ENCODE assay signal across 12 cellular contexts in genomic region chr9:121944741-121945191, GRCh38.
A peak's percentile ranks its signal among the peaks of the same experiment; 100 is the strongest.
DNase-seq lines count a peak whose midpoint lies in the region; ATAC-seq and TF ChIP-seq lines count a peak whose summit lies in the region.
"Had no signal": no experiment of that assay in that cellular context is flagged by ENCODE, and none has a peak within 500 bp of the region (broad histone marks: within the 10 kb centered on the region; RNA-seq: fewer than 3 reads in every experiment).

No MANE protein-coding gene starts in this region.

- H3K4me1 Mint-ChIP-seq in activated T-cell treated with anti-CD3 and anti-CD28 coated beads, Interleukin-2, amount 50 U/mL, for 72 hours (ENCODE audit: low read depth), result no peaks in the 10 kb centered on the region
- H3K4me1 Mint-ChIP-seq: activated CD8-positive, alpha-beta memory T cell treated with anti-CD3 and anti-CD28 coated beads, Interleukin-2, amount 10 ng/mL, durations not matched to agents 7 days and 5 days; activated naive CD8-positive, alpha-beta T cell treated with anti-CD3 and anti-CD28 coated beads, Interleukin-2, amount 10 ng/mL, durations not matched to agents 7 days and 5 days had no signal

- H3K4me1 ChIP-seq in HCT116 (ENCODE audit: control insufficient read depth in 1 of 2, insufficient read depth in 2 of 2, low read length in 2 of 2) (peaks cover 2 to 7% of the 10 kb centered on the region in 2 experiments; a peak in 1 of 4 replicates), gastroesophageal sphincter (no peaks in the 10 kb centered on the region)

- H3K9me3 Mint-ChIP-seq in activated T-cell treated with anti-CD3 and anti-CD28 coated beads, Interleukin-2, amount 50 U/mL, for 72 hours, result no peaks in the 10 kb centered on the region
- H3K9me3 Mint-ChIP-seq: activated naive CD8-positive, alpha-beta T cell treated with anti-CD3 and anti-CD28 coated beads, Interleukin-2, amount 10 ng/mL, durations not matched to agents 7 days and 5 days had no signal

- intact Hi-C loops in HCT116 (cut with micrococcal nuclease), result no loop called here

- POLR2A ChIA-PET in HCT116 (lab: Charles Lee), result interaction anchor here (1.2 kb wide), 1 partner anchor 11 kb away, joined by 3 read pairs; no protein-coding TSS in a partner anchor

- H3K36me3 Mint-ChIP-seq in activated T-cell treated with anti-CD3 and anti-CD28 coated beads, Interleukin-2, amount 50 U/mL, for 72 hours (ENCODE audit: insufficient read depth in 2 of 2), result no peaks in the 10 kb centered on the region
- H3K36me3 Mint-ChIP-seq: activated CD8-positive, alpha-beta memory T cell treated with anti-CD3 and anti-CD28 coated beads, Interleukin-2, amount 10 ng/mL, durations not matched to agents 7 days and 5 days; activated naive CD8-positive, alpha-beta T cell treated with anti-CD3 and anti-CD28 coated beads, Interleukin-2, amount 10 ng/mL, durations not matched to agents 7 days and 5 days had no signal

- H2AFZ ChIP-seq in HCT116 (ENCODE audit: low read depth, low read length, poor library complexity, severe bottlenecking), result no peak overlapping the region
- H2AFZ ChIP-seq: hepatocyte had no signal

- ATAC-seq in HCT116, result no peak
- ATAC-seq in activated T-cell treated with anti-CD3 and anti-CD28 coated beads, Interleukin-2, amount 50 U/mL, for 72 hours (replicated peaks in 1 of 2), result no peak
- ATAC-seq in gastroesophageal sphincter, result no peak
- ATAC-seq: activated CD8-positive, alpha-beta memory T cell treated with anti-CD3 and anti-CD28 coated beads, Interleukin-2, amount 10 ng/mL, durations not matched to agents 7 days and 5 days; Right ventricle myocardium inferior had no signal

- CTCF ChIA-PET in HCT116 (lab: Charles Lee), result no interaction called here

- BruUV-seq in HCT116 (replicated peaks; lab: Mats Ljungman, UMichigan), result no TSS peak

- no peaks in the 10 kb centered on the region for H3K9me2 ChIP-seq in HCT116 (ENCODE audit: insufficient read depth)

- H3K9ac ChIP-seq in HCT116 (ENCODE audit: low read length), result no peak overlapping the region

- DNase-seq in A172 (ENCODE audit: low spot score) (peak; percentile 56), HCT116 (ENCODE audit: low read depth, low spot score) (no peak), WERI-Rb-1 (peak; percentile 51), fibroblast of the aortic adventitia (ENCODE audit: low read depth) (peak; percentile 53), superior temporal gyrus (ENCODE audit: extremely low spot score) (no peak)
- no peak for DNase-seq in activated T-cell treated with anti-CD3 and anti-CD28 coated beads, Interleukin-2, amount 50 U/mL, for 72 hours
- DNase-seq in NK-92 treated with Interleukin-12 subunit alpha and Interleukin-12 subunit beta, amount 100 ng/mL, for 24 hours (lab: John Stamatoyannopoulos, UW), result no peak
- DNase-seq: activated CD8-positive, alpha-beta memory T cell treated with anti-CD3 and anti-CD28 coated beads, Interleukin-2, amount 10 ng/mL, durations not matched to agents 7 days and 5 days; activated naive CD8-positive, alpha-beta T cell treated with anti-CD3 and anti-CD28 coated beads, Interleukin-2, amount 10 ng/mL, durations not matched to agents 7 days and 5 days had no signal

- WGBS in gastroesophageal sphincter (ENCODE audit: low coverage in 1 of 2), 2 donors, result 70 to 92% methylated on average over 3 to 5 of the region's 5 CpGs

- TF ChIP-seq EP300 in gastroesophageal sphincter (IDR thresholded peaks at IDR 0.05), result no peak

- no peak overlapping the region for H3K4me3 Mint-ChIP-seq in activated T-cell treated with anti-CD3 and anti-CD28 coated beads, Interleukin-2, amount 50 U/mL, for 72 hours
- H3K4me3 Mint-ChIP-seq: activated CD8-positive, alpha-beta memory T cell treated with anti-CD3 and anti-CD28 coated beads, Interleukin-2, amount 10 ng/mL, durations not matched to agents 7 days and 5 days; activated naive CD8-positive, alpha-beta T cell treated with anti-CD3 and anti-CD28 coated beads, Interleukin-2, amount 10 ng/mL, durations not matched to agents 7 days and 5 days had no signal

- TF ChIP-seq RAD21 in HCT116 (IDR thresholded peaks at IDR 0.05; ENCODE audit: low read depth), result no peak

- peak overlapping the region; percentile 34 for H3K4me2 ChIP-seq in HCT116 (ENCODE audit: low read length)
- H3K4me2 ChIP-seq: hepatocyte had no signal

- no peak overlapping the region for H3K27ac Mint-ChIP-seq in activated T-cell treated with anti-CD3 and anti-CD28 coated beads, Interleukin-2, amount 50 U/mL, for 72 hours
- H3K27ac Mint-ChIP-seq: activated CD8-positive, alpha-beta memory T cell treated with anti-CD3 and anti-CD28 coated beads, Interleukin-2, amount 10 ng/mL, durations not matched to agents 7 days and 5 days; activated naive CD8-positive, alpha-beta T cell treated with anti-CD3 and anti-CD28 coated beads, Interleukin-2, amount 10 ng/mL, durations not matched to agents 7 days and 5 days had no signal

- H3K36me3 ChIP-seq in HCT116 (ENCODE audit: control insufficient read depth in 1 of 2, insufficient read depth in 2 of 2, low read length in 2 of 2), result no peaks in the 10 kb centered on the region
- H3K36me3 ChIP-seq in WERI-Rb-1, result no peaks in the 10 kb centered on the region
- peaks cover 0 to 32% of the 10 kb centered on the region in 2 donors for H3K36me3 ChIP-seq in gastroesophageal sphincter

- TF ChIP-seq POLR2A in HCT116 (IDR thresholded peaks at IDR 0.05; ENCODE audit: borderline replicate concordance, extremely low read depth, insufficient read depth, insufficient read length), result no peak
- no peak for TF ChIP-seq POLR2A in gastroesophageal sphincter (IDR thresholded peaks at IDR 0.05)

- H3K9me3 ChIP-seq in HCT116 (ENCODE audit: control insufficient read depth in 1 of 2, insufficient read depth in 1 of 2, low read depth in 1 of 2, low read length in 2 of 2) (no peaks in the 10 kb centered on the region), WERI-Rb-1 (ENCODE audit: severe bottlenecking) (no peaks in the 10 kb centered on the region), gastroesophageal sphincter (no peaks in the 10 kb centered on the region)

- H3K4me3 ChIP-seq in HCT116 (replicated peaks in 1 of 2; ENCODE audit: low read depth in 1 of 2, low read length in 2 of 2), result no peak overlapping the region
- no peak overlapping the region for H3K4me3 ChIP-seq in WERI-Rb-1 (ENCODE audit: low read depth, low read length)
- H3K4me3 ChIP-seq in fibroblast of the aortic adventitia (ENCODE audit: low read depth, low read length), result no peak overlapping the region
- no peak overlapping the region for H3K4me3 ChIP-seq in gastroesophageal sphincter
- H3K4me3 ChIP-seq: hepatocyte had no signal

- RAD21 ChIA-PET in HCT116 (lab: Charles Lee; ENCODE audit: low non-redundant PET in 1 of 2, low total read pairs in 2 of 2, uncharacterized antibody in 2 of 2, unreplicated experiment in 2 of 2), result no interaction called here

- TF ChIP-seq CTCF in HCT116 (IDR thresholded peaks at IDR 0.05 in 2 of 3, conservative IDR thresholded peaks at IDR 0.05 in 1 of 3; ENCODE audit: borderline replicate concordance in 1 of 3, insufficient read depth in 1 of 3, low read depth in 2 of 3, low read length in 2 of 3) (no peak), WERI-Rb-1 (IDR thresholded peaks at IDR 0.05; ENCODE audit: low read depth, low read length) (no peak), fibroblast of the aortic adventitia (IDR thresholded peaks at IDR 0.05; ENCODE audit: insufficient read depth, low read length) (no peak), gastroesophageal sphincter (IDR thresholded peaks at IDR 0.05) (no peak)

- no peaks in the 10 kb centered on the region for H3K79me2 ChIP-seq in HCT116 (ENCODE audit: insufficient read depth, low read length)
- H3K79me2 ChIP-seq: hepatocyte had no signal

- H4K20me1 ChIP-seq in HCT116 (ENCODE audit: insufficient read depth), result no peaks in the 10 kb centered on the region

- H3K27me3 ChIP-seq in HCT116 (ENCODE audit: insufficient read depth, low read length) (peaks cover 4% of the 10 kb centered on the region; the same call in 1 of the 2 replicates), WERI-Rb-1 (ENCODE audit: insufficient read depth, low read depth, severe bottlenecking) (no peaks in the 10 kb centered on the region), gastroesophageal sphincter (no peaks in the 10 kb centered on the region)
- H3K27me3 ChIP-seq: hepatocyte had no signal

- H3K27me3 Mint-ChIP-seq in activated T-cell treated with anti-CD3 and anti-CD28 coated beads, Interleukin-2, amount 50 U/mL, for 72 hours (ENCODE audit: low read depth), result no peaks in the 10 kb centered on the region
- H3K27me3 Mint-ChIP-seq: activated CD8-positive, alpha-beta memory T cell treated with anti-CD3 and anti-CD28 coated beads, Interleukin-2, amount 10 ng/mL, durations not matched to agents 7 days and 5 days had no signal

- no peak overlapping the region for H3K27ac ChIP-seq in HCT116 (ENCODE audit: low read depth, low read length)
- H3K27ac ChIP-seq in WERI-Rb-1, result no peak overlapping the region
- no peak overlapping the region for H3K27ac ChIP-seq in gastroesophageal sphincter
- H3K27ac ChIP-seq: hepatocyte had no signal

TF ChIP-seq in HCT116, 20 proteins besides CTCF, POLR2A, EP300 and RAD21:
- TF ChIP-seq CBX3 (IDR thresholded peaks at IDR 0.05; ENCODE audit: low read depth), result no peak
- TF ChIP-seq FOSL1 (IDR thresholded peaks at IDR 0.05; ENCODE audit: low read depth), result no peak
- TF ChIP-seq, protein P1, sequence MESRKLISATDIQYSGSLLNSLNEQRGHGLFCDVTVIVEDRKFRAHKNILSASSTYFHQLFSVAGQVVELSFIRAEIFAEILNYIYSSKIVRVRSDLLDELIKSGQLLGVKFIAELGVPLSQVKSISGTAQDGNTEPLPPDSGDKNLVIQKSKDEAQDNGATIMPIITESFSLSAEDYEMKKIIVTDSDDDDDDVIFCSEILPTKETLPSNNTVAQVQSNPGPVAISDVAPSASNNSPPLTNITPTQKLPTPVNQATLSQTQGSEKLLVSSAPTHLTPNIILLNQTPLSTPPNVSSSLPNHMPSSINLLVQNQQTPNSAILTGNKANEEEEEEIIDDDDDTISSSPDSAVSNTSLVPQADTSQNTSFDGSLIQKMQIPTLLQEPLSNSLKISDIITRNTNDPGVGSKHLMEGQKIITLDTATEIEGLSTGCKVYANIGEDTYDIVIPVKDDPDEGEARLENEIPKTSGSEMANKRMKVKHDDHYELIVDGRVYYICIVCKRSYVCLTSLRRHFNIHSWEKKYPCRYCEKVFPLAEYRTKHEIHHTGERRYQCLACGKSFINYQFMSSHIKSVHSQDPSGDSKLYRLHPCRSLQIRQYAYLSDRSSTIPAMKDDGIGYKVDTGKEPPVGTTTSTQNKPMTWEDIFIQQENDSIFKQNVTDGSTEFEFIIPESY (IDR thresholded peaks at IDR 0.05; ENCODE audit: extremely low read depth, insufficient replicate concordance, low read length), result no peak
- no peak for TF ChIP-seq JUND (IDR thresholded peaks at IDR 0.05)
- TF ChIP-seq SP1 (IDR thresholded peaks at IDR 0.05; ENCODE audit: low read depth), result 0 out of 2 replicates have a peak, but pooled peaks have one; percentile 12
- TF ChIP-seq ZFX (IDR thresholded peaks at IDR 0.05), result no peak
TF ChIP-seq in HCT116: peak in this region for 1.

Comparison
In these comparisons a context has a peak if more than half of its experiments do, and no peak if none do; other contexts are left out.
1. DNase-seq: peak in A172 (single experiment), WERI-Rb-1 (single experiment) and fibroblast of the aortic adventitia (single experiment); none in HCT116 (single experiment), activated T-cell treated with anti-CD3 and anti-CD28 coated beads, Interleukin-2, amount 50 U/mL, for 72 hours (0 of 2), superior temporal gyrus (single experiment) and NK-92 treated with Interleukin-12 subunit alpha and Interleukin-12 subunit beta, amount 100 ng/mL, for 24 hours (single experiment).